In the genomic region with DNA sequence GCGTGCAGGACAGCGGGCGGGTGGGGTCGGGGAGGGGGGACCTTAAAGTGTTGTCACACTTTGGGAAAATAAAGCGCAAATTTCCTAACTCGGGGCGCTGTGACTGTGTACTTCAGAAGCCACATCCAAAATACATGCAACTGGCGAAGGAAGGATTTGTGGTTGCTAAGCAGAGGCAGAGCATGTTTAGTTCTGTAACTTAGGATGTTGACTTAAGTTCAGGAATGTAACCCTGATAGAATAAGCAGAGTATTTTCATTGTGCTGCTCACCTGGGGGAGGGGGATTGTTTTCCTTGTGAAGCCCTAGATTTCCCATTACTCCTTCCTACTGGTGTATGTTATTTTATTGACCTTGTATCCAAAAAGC, we compare ENCODE assay signal across 8 cellular contexts. TPM values are rescaled to one million over a fixed set of nuclear protein-coding genes. Genes with fewer than 3 reads are reported as not detected.
DNase-seq lines count a peak whose midpoint lies in the region; ATAC-seq, FAIRE-seq and TF ChIP-seq lines count a peak whose summit lies in the region.

No MANE protein-coding gene starts in this region.

- no peak for TF ChIP-seq CTCF in pancreas (IDR thresholded peaks at IDR 0.05)

- intact Hi-C loops in pancreas (cut with DNase I) = loop anchor here in 1 of 3 donors (5.0 kb wide), 1 partner anchor 207 kb away; no protein-coding TSS in a partner anchor
- intact Hi-C loops in posterior vena cava (cut with DNase I) = loop anchor here in 1 of 2 donors (5.0 kb wide), 3 partner anchors 42 to 212 kb away; no protein-coding TSS in a partner anchor

- 0 to 1% methylated on average over 8 of the region's 8 CpGs for WGBS in pancreas, 2 donors

- ATAC-seq in pancreas = peak; percentile 26 to 49 (median 40)
- no peak for ATAC-seq in GM21529 (IDR thresholded peaks at IDR 0.05; ENCODE audit: unreplicated experiment)

- peak overlapping the region; percentile 60 to 88 (median 72) for H3K27ac ChIP-seq in pancreas

- H3K4me3 ChIP-seq in pancreas = peak overlapping the region; percentile 11 to 66 (median 42)

- H3K4me1 ChIP-seq in pancreas = peaks cover 12 to 35% (median 21%) of the 10 kb centered on the region in 3 donors

- H3K9me3 ChIP-seq in pancreas = no peaks in the 10 kb centered on the region

- no peaks in the 10 kb centered on the region for H3K36me3 ChIP-seq in pancreas

- no peaks in the 10 kb centered on the region for H3K27me3 ChIP-seq in pancreas

- DNase-seq in SIG-M5 treated with dmso at 0.1 percent for 504 hours (lab: John Stamatoyannopoulos, UW; ENCODE audit: unreplicated experiment) (peak; percentile 83), SIG-M5 (lab: John Stamatoyannopoulos, UW) (no peak), SW480 (ENCODE audit: low spot score) (peak; percentile 50), fibroblast of peridontal ligament (ENCODE audit: extremely low read depth) (peak; percentile 74), pancreas (no peak), hypothalamus (lab: John Stamatoyannopoulos, UW) (no peak), posterior vena cava (ENCODE audit: low spot score) (no peak)

- no peak for FAIRE-seq in pancreas (lab: Jason Lieb, UNC)

RNA-seq across cellular contexts. Expression of a gene that starts 0.5 kb away (rescaled TPM):
- 10 to 100 TPM in 1 of 6 donors, 1 to 10 TPM in 5; 6.5 to 16.4 (median 8.5) TPM for total RNA-seq in pancreas
- 1 to 10 TPM; 5.3 to 9.7 TPM for polyA plus RNA-seq in pancreas
- total RNA-seq in posterior vena cava = 10 to 100 TPM; 15.6 to 21.4 TPM

RNA-seq across cellular contexts. Expression of a gene that starts 47.0 kb away (rescaled TPM):
- 1 to 10 TPM; 5.7 to 9.4 (median 6.9) TPM for total RNA-seq in pancreas
- 10 to 100 TPM; 10.0 to 11.9 TPM for polyA plus RNA-seq in pancreas
- 10 to 100 TPM; 14.8 to 15.3 TPM for total RNA-seq in posterior vena cava

RNA-seq across cellular contexts. Expression of a gene that starts 56.9 kb away (rescaled TPM):
- 1 to 10 TPM; 2.8 to 7.2 (median 4.9) TPM for total RNA-seq in pancreas
- 1 to 10 TPM; 2.4 to 4.8 TPM for polyA plus RNA-seq in pancreas
- total RNA-seq in posterior vena cava = 10 to 100 TPM; 12.4 to 13.0 TPM

Comparison
In these comparisons a context has a peak if more than half of its experiments do, and no peak if none do; other contexts are left out.
1. DNase-seq: peak in SIG-M5 treated with dmso at 0.1 percent for 504 hours (single experiment), SW480 (single experiment) and fibroblast of peridontal ligament (single experiment); none in SIG-M5 (single experiment), pancreas (0 of 6), hypothalamus (0 of 51) and posterior vena cava (single experiment).